In the genomic region with DNA sequence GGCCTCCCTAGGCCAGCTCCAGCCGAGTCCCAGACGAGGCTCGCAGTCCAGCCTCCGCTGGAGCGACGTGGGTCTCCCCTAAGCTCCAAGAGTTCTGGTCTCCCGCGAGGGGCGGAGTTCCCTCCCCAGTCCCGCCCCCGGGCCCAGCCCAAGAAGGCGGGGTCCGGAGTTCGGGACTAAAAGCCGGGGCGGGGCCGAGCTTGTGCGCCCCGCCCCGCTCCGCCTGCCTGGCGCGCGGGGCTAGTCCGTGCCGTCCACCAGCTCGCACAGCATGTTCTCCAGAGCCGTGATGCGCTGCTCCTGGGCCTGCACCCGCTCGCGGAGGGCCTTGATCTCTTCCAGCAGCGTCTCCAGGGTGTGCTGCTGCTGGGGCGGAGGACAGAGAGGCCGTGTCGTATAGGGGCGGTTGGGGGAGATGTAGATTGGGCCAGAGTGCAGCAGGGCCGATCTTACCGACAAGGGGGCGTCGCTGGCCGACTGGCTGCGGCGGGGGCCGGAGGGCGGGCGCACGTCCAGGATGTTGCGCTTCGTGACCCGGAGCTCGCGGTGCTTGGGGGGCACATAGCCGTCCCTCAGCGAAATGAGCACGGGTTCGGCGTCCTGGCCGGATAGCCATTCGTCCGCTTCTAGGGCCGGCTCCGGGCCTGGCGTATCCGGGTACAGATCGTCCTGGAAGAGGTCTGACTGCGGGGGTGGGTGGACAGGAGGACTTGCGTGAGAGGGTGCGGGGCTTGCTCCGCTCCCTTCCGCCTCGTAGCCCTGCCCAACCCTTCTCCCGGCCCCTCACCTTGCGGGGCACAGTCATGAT, we compare ENCODE assay signal across 8 cellular contexts.
DNase-seq lines count a peak whose midpoint lies in the region; ATAC-seq lines count a peak whose summit lies in the region.

No MANE protein-coding gene starts in this region.

- ATAC-seq in GM21723 (IDR thresholded peaks at IDR 0.05; ENCODE audit: unreplicated experiment) = peak; percentile 58

- DNase-seq in COR-L47 (lab: John Stamatoyannopoulos, UW) = peak; percentile 76
- peak; percentile 33 for DNase-seq in NCI-H2029 treated with DMSO at 0.1 percent for 48 hours (lab: John Stamatoyannopoulos, UW)
- peak; percentile 65 to 76 for DNase-seq in activated CD4-positive, alpha-beta T cell treated with anti-CD3 and anti-CD28 coated beads, Interleukin-2, amount 50 U/mL, for 24 hours (ENCODE audit: low read depth in 1 of 2, low spot score in 1 of 2)
- DNase-seq in dedifferentiated amniotic fluid mesenchymal stem cell (ENCODE audit: extremely low spot score) = peak; percentile 75
- peak; percentile 94 for DNase-seq in left kidney (ENCODE audit: low read depth, low spot score)
- DNase-seq in stimulated activated CD4-positive, alpha-beta T cell treated with anti-CD3 and anti-CD28 coated beads, Interleukin-1b, Interleukin-23, amount 100 ng/mL, for 48 hours = peak; percentile 83
- DNase-seq in GF-D8 (lab: John Stamatoyannopoulos, UW) = no peak
